Comparison of ENCODE assay signal across 25 cellular contexts in the genomic region with DNA sequence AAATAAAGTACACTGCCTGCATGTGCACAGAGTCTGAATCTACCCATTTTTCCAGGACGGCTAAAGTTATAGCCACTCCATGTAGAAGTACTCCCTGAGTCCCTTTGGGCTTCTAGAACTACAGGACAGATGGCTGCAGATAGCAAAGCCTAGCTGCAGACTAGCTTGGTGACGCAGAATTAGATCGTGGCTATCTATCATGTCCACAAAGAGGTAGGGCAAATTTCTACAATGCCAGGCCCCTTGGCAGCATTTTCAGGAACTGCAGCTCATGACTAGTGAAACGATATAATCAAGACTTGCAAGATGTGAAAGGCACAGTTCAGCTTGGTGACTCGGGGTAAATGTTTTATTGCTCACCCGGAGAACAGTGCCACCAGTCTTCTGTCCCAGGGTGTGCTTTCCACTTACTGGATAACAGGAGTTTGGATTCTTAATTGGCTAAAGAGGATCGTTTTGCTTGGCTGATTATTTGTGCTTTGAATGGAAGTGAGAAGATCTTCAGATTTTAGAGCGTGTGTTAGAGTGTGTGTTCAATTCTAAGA.
"Had no signal": no experiment of that assay in that cellular context is flagged by ENCODE, and none has a peak within 500 bp of the region (broad histone marks: within the 10 kb centered on the region; RNA-seq: fewer than 3 reads in every experiment).

No MANE protein-coding gene starts in this region.

- H3K4me1 ChIP-seq: body of pancreas, lower lobe of right lung, stomach, vagina had no signal

- H3K4me3 ChIP-seq: body of pancreas, cardiac muscle cell, lower lobe of right lung, smooth muscle cell, stomach, vagina had no signal

- ATAC-seq: activated CD8-positive, alpha-beta memory T cell treated with anti-CD3 and anti-CD28 coated beads, Interleukin-2, amount 10 ng/mL, durations not matched to agents 7 days and 5 days; activated CD8-positive, alpha-beta T cell treated with anti-CD3 and anti-CD28 coated beads for 36 hours; body of pancreas; esophagus mucosa; lower lobe of right lung; sciatic nerve; stimulated activated memory B cell treated with anti-CD40 and anti-IgM and Interleukin-4, amounts not matched to agents 10 μg/mL and 1 μg/mL and 100 μg/mL, for 72 hours had no signal

- H3K4me3 Mint-ChIP-seq: activated CD4-positive, alpha-beta T cell treated with anti-CD3 and anti-CD28 coated beads, Interleukin-2, amount 10 ng/mL, durations not matched to agents 7 days and 5 days; activated CD8-positive, alpha-beta memory T cell treated with anti-CD3 and anti-CD28 coated beads, Interleukin-2, amount 10 ng/mL, durations not matched to agents 7 days and 5 days; activated CD8-positive, alpha-beta T cell treated with anti-CD3 and anti-CD28 coated beads for 36 hours; activated T-helper 1 cell treated with anti-CD3 and anti-CD28 coated beads, Interleukin-12 subunit alpha, Interleukin-12 subunit beta, Interleukin-2, Interleukin-4 antibody, amounts not matched to agents 30 ng/mL and 10 ng/mL and 1 ng/mL, durations not matched to agents 14 hours and 24 hours and 36 hours; naive B cell; stimulated activated memory B cell treated with anti-CD40 and anti-IgM and Interleukin-4, amounts not matched to agents 10 μg/mL and 1 μg/mL and 100 μg/mL, for 72 hours; T-helper 1 cell treated with Interleukin-12 subunit alpha and Interleukin-12 subunit beta and Interleukin-4 antibody, amounts not matched to agents 30 μg/mL and 1 μg/mL, for 36 hours had no signal

- H3K27ac Mint-ChIP-seq: activated CD4-positive, alpha-beta T cell treated with anti-CD3 and anti-CD28 coated beads, Interleukin-2, amount 10 ng/mL, durations not matched to agents 7 days and 5 days; activated CD8-positive, alpha-beta memory T cell treated with anti-CD3 and anti-CD28 coated beads, Interleukin-2, amount 10 ng/mL, durations not matched to agents 7 days and 5 days; activated CD8-positive, alpha-beta T cell treated with anti-CD3 and anti-CD28 coated beads for 36 hours; activated T-helper 1 cell treated with anti-CD3 and anti-CD28 coated beads, Interleukin-12 subunit alpha, Interleukin-12 subunit beta, Interleukin-2, Interleukin-4 antibody, amounts not matched to agents 30 ng/mL and 10 ng/mL and 1 ng/mL, durations not matched to agents 14 hours and 24 hours and 36 hours; stimulated activated memory B cell treated with anti-CD40 and anti-IgM and Interleukin-4, amounts not matched to agents 10 μg/mL and 1 μg/mL and 100 μg/mL, for 72 hours; T-helper 1 cell treated with Interleukin-12 subunit alpha and Interleukin-12 subunit beta and Interleukin-4 antibody, amounts not matched to agents 30 μg/mL and 1 μg/mL, for 36 hours had no signal

- H3K9me3 Mint-ChIP-seq: activated CD4-positive, alpha-beta T cell treated with anti-CD3 and anti-CD28 coated beads, Interleukin-2, amount 10 ng/mL, durations not matched to agents 7 days and 5 days; activated CD8-positive, alpha-beta T cell treated with anti-CD3 and anti-CD28 coated beads for 36 hours; activated T-helper 1 cell treated with anti-CD3 and anti-CD28 coated beads, Interleukin-12 subunit alpha, Interleukin-12 subunit beta, Interleukin-2, Interleukin-4 antibody, amounts not matched to agents 30 ng/mL and 10 ng/mL and 1 ng/mL, durations not matched to agents 14 hours and 24 hours and 36 hours; stimulated activated memory B cell treated with anti-CD40 and anti-IgM and Interleukin-4, amounts not matched to agents 10 μg/mL and 1 μg/mL and 100 μg/mL, for 72 hours; T-helper 1 cell treated with Interleukin-12 subunit alpha and Interleukin-12 subunit beta and Interleukin-4 antibody, amounts not matched to agents 30 μg/mL and 1 μg/mL, for 36 hours had no signal

- H3K4me1 Mint-ChIP-seq: activated CD4-positive, alpha-beta T cell treated with anti-CD3 and anti-CD28 coated beads, Interleukin-2, amount 10 ng/mL, durations not matched to agents 7 days and 5 days; activated CD8-positive, alpha-beta memory T cell treated with anti-CD3 and anti-CD28 coated beads, Interleukin-2, amount 10 ng/mL, durations not matched to agents 7 days and 5 days; naive B cell; stimulated activated memory B cell treated with anti-CD40 and anti-IgM and Interleukin-4, amounts not matched to agents 10 μg/mL and 1 μg/mL and 100 μg/mL, for 72 hours had no signal

- H3K27me3 ChIP-seq: cardiac muscle cell, vagina had no signal

- H3K9me3 ChIP-seq: body of pancreas, lower lobe of right lung, vagina had no signal

- DNase-seq: activated CD4-positive, alpha-beta T cell treated with anti-CD3 and anti-CD28 coated beads, Interleukin-2, amount 10 ng/mL, durations not matched to agents 7 days and 5 days; activated CD4-positive, CD25-positive, alpha-beta regulatory T cell treated with anti-CD3 and anti-CD28 coated beads, Interleukin-2, amount 50 U/mL, for 72 hours; activated CD8-positive, alpha-beta memory T cell treated with anti-CD3 and anti-CD28 coated beads, Interleukin-2, amount 10 ng/mL, durations not matched to agents 7 days and 5 days; activated CD8-positive, alpha-beta T cell treated with anti-CD3 and anti-CD28 coated beads for 36 hours; activated gamma-delta T cell; activated naive CD4-positive, alpha-beta T cell treated with anti-CD3 and anti-CD28 coated beads, Interleukin-2, amount 50 U/mL, for 16 hours; activated T-cell treated with anti-CD3 and anti-CD28 coated beads for 4 hours; body of pancreas; effector CD4-positive, alpha-beta T cell; lower lobe of right lung; naive B cell; nucleus accumbens; stimulated activated CD4-positive, alpha-beta T cell treated with anti-CD3 and anti-CD28 coated beads, Interleukin-15, amount 100 ng/mL, for 24 hours; stomach; T1000; trophoblast cell had no signal

- H3K27me3 Mint-ChIP-seq: stimulated activated memory B cell treated with anti-CD40 and anti-IgM and Interleukin-4, amounts not matched to agents 10 μg/mL and 1 μg/mL and 100 μg/mL, for 72 hours had no signal

- H3K36me3 Mint-ChIP-seq: activated CD8-positive, alpha-beta memory T cell treated with anti-CD3 and anti-CD28 coated beads, Interleukin-2, amount 10 ng/mL, durations not matched to agents 7 days and 5 days had no signal

- H3K36me3 ChIP-seq: cardiac muscle cell, lower lobe of right lung, stomach, vagina had no signal

- H3K27ac ChIP-seq: body of pancreas, cardiac muscle cell, lower lobe of right lung, stomach, vagina, VCaP had no signal
